In genomic region chr15:101652098-101652782, GRCh38 we compare ENCODE assay signal across 1 cellular context.
TF ChIP-seq lines count a peak whose summit lies in the region.

Gene TM2D3 (minus strand): TSS chr15:101652381. CDS start chr15:101652361, 20 bp downstream.

TF ChIP-seq in SK-N-SH, 30 proteins besides CTCF, POLR2A, EP300 and RAD21 (continued from another document):
- peak; percentile 11; the same call in 1 of the 2 replicates for TF ChIP-seq REST (IDR thresholded peaks at IDR 0.05; ENCODE audit: low read depth, low read length)
- TF ChIP-seq USF1 (IDR thresholded peaks at IDR 0.05; ENCODE audit: borderline replicate concordance, low read depth): no peak
- no peak for TF ChIP-seq RCOR1 (IDR thresholded peaks at IDR 0.05; ENCODE audit: low read length)
- peak; percentile 89 for TF ChIP-seq MXI1 (IDR thresholded peaks at IDR 0.05; ENCODE audit: low read depth, low read length)
- TF ChIP-seq IRF3 (IDR thresholded peaks at IDR 0.05; ENCODE audit: low read depth, low read length): no peak
- no peak for TF ChIP-seq FOSL2 (IDR thresholded peaks at IDR 0.05; ENCODE audit: borderline replicate concordance, low read depth)
- TF ChIP-seq GATA2 (CRISPR knock-in tag; IDR thresholded peaks at IDR 0.05): no peak; the same call in 1 of the 2 replicates
- TF ChIP-seq CHD2 (IDR thresholded peaks at IDR 0.05; ENCODE audit: low read length, partially characterized antibody): peak; percentile 84
- TF ChIP-seq POLR2AphosphoS5 (IDR thresholded peaks at IDR 0.05; ENCODE audit: low read depth, low read length): peak; percentile 83
- no peak for TF ChIP-seq SMC3 (IDR thresholded peaks at IDR 0.05; ENCODE audit: low read depth, low read length)
- 0 out of 2 replicates have a peak, but pooled peaks have one; percentile 24 for TF ChIP-seq TCF12 (IDR thresholded peaks at IDR 0.05)
- peak; percentile 75; the same call in 1 of the 2 replicates for TF ChIP-seq ZBTB33 (IDR thresholded peaks at IDR 0.05; ENCODE audit: borderline replicate concordance, low read depth)
- no peak for TF ChIP-seq MEF2A (IDR thresholded peaks at IDR 0.05; ENCODE audit: borderline replicate concordance, low read depth)
